Comparison of ENCODE assay signal across 24 cellular contexts in genomic region chr14:102916347-102917055, GRCh38. TPM values are rescaled to one million over a fixed set of nuclear protein-coding genes. Genes with fewer than 3 reads are reported as not detected.
DNase-seq lines count a peak whose midpoint lies in the region; ATAC-seq and TF ChIP-seq lines count a peak whose summit lies in the region.
"Had no signal": no experiment of that assay in that cellular context is flagged by ENCODE, and none has a peak within 500 bp of the region (broad histone marks: within the 10 kb centered on the region; RNA-seq: fewer than 3 reads in every experiment).

No MANE protein-coding gene starts in this region.

- no peaks in the 10 kb centered on the region for H3K9me3 Mint-ChIP-seq in activated naive CD8-positive, alpha-beta T cell treated with anti-CD3 and anti-CD28 coated beads, Interleukin-2, amount 50 U/mL, for 24 hours
- no peaks in the 10 kb centered on the region for H3K9me3 Mint-ChIP-seq in activated naive CD8-positive, alpha-beta T cell treated with anti-CD3 and anti-CD28 coated beads for 36 hours
- H3K9me3 Mint-ChIP-seq in naive B cell = no peaks in the 10 kb centered on the region
- H3K9me3 Mint-ChIP-seq: stimulated activated naive CD8-positive, alpha-beta T cell treated with anti-CD3 and anti-CD28 coated beads, Interleukin-15, amount 100 ng/mL, for 72 hours; T-cell; type B pancreatic cell had no signal

- intact Hi-C loops in Panc1 (cut with micrococcal nuclease; ENCODE audit: unreplicated experiment) = no loop called here
- intact Hi-C loops in stomach (cut with DNase I; ENCODE audit: low total_unique reads) = loop anchor here (10.0 kb wide), 1 partner anchor 142 kb away; the partner anchor contains the start of gene TRAF3

- CTCF ChIA-PET in Panc1 (lab: Charles Lee) = interaction anchor here (0.6 kb wide), 1 partner anchor 967 kb away, joined by 3 read pairs; no protein-coding TSS in a partner anchor

- H3K9me3 ChIP-seq in Panc1 (ENCODE audit: control insufficient read depth, insufficient read depth, low read depth, low read length) (no peaks in the 10 kb centered on the region), stomach (no peaks in the 10 kb centered on the region)
- H3K9me3 ChIP-seq: esophagus muscularis mucosa had no signal

- H3K27ac ChIP-seq in Panc1 (ENCODE audit: low read length) = no peak overlapping the region
- H3K27ac ChIP-seq in stomach = no peak overlapping the region
- H3K27ac ChIP-seq: esophagus muscularis mucosa had no signal

- no peaks in the 10 kb centered on the region for H3K27me3 Mint-ChIP-seq in activated naive CD8-positive, alpha-beta T cell treated with anti-CD3 and anti-CD28 coated beads, Interleukin-2, amount 50 U/mL, for 24 hours
- no peaks in the 10 kb centered on the region for H3K27me3 Mint-ChIP-seq in activated naive CD8-positive, alpha-beta T cell treated with anti-CD3 and anti-CD28 coated beads for 36 hours
- H3K27me3 Mint-ChIP-seq in naive B cell = no peaks in the 10 kb centered on the region
- H3K27me3 Mint-ChIP-seq: stimulated activated naive CD8-positive, alpha-beta T cell treated with anti-CD3 and anti-CD28 coated beads, Interleukin-15, amount 100 ng/mL, for 72 hours; T-cell; type B pancreatic cell had no signal

- H3K36me3 Mint-ChIP-seq in activated naive CD8-positive, alpha-beta T cell treated with anti-CD3 and anti-CD28 coated beads, Interleukin-2, amount 50 U/mL, for 24 hours (ENCODE audit: low read depth) = no peaks in the 10 kb centered on the region
- no peaks in the 10 kb centered on the region for H3K36me3 Mint-ChIP-seq in activated naive CD8-positive, alpha-beta T cell treated with anti-CD3 and anti-CD28 coated beads for 36 hours
- no peaks in the 10 kb centered on the region for H3K36me3 Mint-ChIP-seq in naive B cell
- H3K36me3 Mint-ChIP-seq: T-cell, type B pancreatic cell had no signal

- no peak overlapping the region for H3K4me3 Mint-ChIP-seq in activated naive CD8-positive, alpha-beta T cell treated with anti-CD3 and anti-CD28 coated beads, Interleukin-2, amount 50 U/mL, for 24 hours
- no peak overlapping the region for H3K4me3 Mint-ChIP-seq in activated naive CD8-positive, alpha-beta T cell treated with anti-CD3 and anti-CD28 coated beads for 36 hours
- H3K4me3 Mint-ChIP-seq in naive B cell = peak overlapping the region in 7 of 8 donors; percentile 25 to 84 (median 65)
- H3K4me3 Mint-ChIP-seq: stimulated activated naive CD8-positive, alpha-beta T cell treated with anti-CD3 and anti-CD28 coated beads, Interleukin-15, amount 100 ng/mL, for 72 hours; T-cell; type B pancreatic cell had no signal

- peak overlapping the region; percentile 2 for H3K27ac Mint-ChIP-seq in activated naive CD8-positive, alpha-beta T cell treated with anti-CD3 and anti-CD28 coated beads, Interleukin-2, amount 50 U/mL, for 24 hours
- no peak overlapping the region for H3K27ac Mint-ChIP-seq in activated naive CD8-positive, alpha-beta T cell treated with anti-CD3 and anti-CD28 coated beads for 36 hours
- peak overlapping the region in 5 of 6 donors; percentile 60 to 94 (median 90) for H3K27ac Mint-ChIP-seq in naive B cell
- H3K27ac Mint-ChIP-seq: type B pancreatic cell had no signal

- POLR2A ChIA-PET in Panc1 (lab: Charles Lee) = no interaction called here

- no peak overlapping the region for H3K4me3 ChIP-seq in Panc1 (ENCODE audit: low read depth in 2 of 2, low read length in 2 of 2)
- no peak overlapping the region for H3K4me3 ChIP-seq in stomach
- H3K4me3 ChIP-seq: esophagus muscularis mucosa had no signal

- H3K27me3 ChIP-seq in Panc1 (ENCODE audit: control insufficient read depth, insufficient read depth, low read length) (no peaks in the 10 kb centered on the region), stomach (no peaks in the 10 kb centered on the region)

- no peak for TF ChIP-seq CTCF in Panc1 (IDR thresholded peaks at IDR 0.05)
- no peak for TF ChIP-seq CTCF in stomach (IDR thresholded peaks at IDR 0.05)

- WGBS in stomach, 5 donors = 79 to 86% (median 82%) methylated on average over 16 to 18 of the region's 18 CpGs

- DNase-seq in activated naive CD8-positive, alpha-beta T cell treated with anti-CD3 and anti-CD28 coated beads, Interleukin-2, amount 50 U/mL, for 24 hours = no peak
- no peak for DNase-seq in activated naive CD8-positive, alpha-beta T cell treated with anti-CD3 and anti-CD28 coated beads for 36 hours
- no peak for DNase-seq in Panc1 (ENCODE audit: low read depth, low spot score)
- DNase-seq in naive B cell = no peak
- no peak for DNase-seq in stomach
- DNase-seq in GM19240 (ENCODE audit: insufficient read length, low spot score) = no peak
- DNase-seq: activated CD4-positive, alpha-beta T cell treated with anti-CD3 and anti-CD28 coated beads for 4 hours; activated CD8-positive, alpha-beta memory T cell treated with anti-CD3 and anti-CD28 coated beads, Interleukin-2, amount 50 U/mL, for 4 hours; activated effector memory CD4-positive, alpha-beta T cell treated with Interleukin-2 at 50 U/mL for 16 hours; C1 segment of cervical spinal cord; effector memory CD4-positive, alpha-beta T cell; hypothalamus; NCI-H1105; NCI-H2029 treated with DMSO at 0.1 percent for 48 hours; NCI-H226; SHP77 treated with DMSO at 0.1 percent for 48 hours; stimulated activated CD4-positive, alpha-beta T cell treated with anti-CD3 and anti-CD28 coated beads, Interleukin-4, amount 100 ng/mL, for 24 hours; stimulated activated naive CD8-positive, alpha-beta T cell treated with anti-CD3 and anti-CD28 coated beads, Interleukin-15, amount 100 ng/mL, for 72 hours; T-cell had no signal

- TF ChIP-seq POLR2A in stomach (IDR thresholded peaks at IDR 0.05) = no peak

- H3K4me1 ChIP-seq in Panc1 (ENCODE audit: control insufficient read depth, insufficient read depth, low read length) (no peaks in the 10 kb centered on the region), stomach (no peaks in the 10 kb centered on the region)
- H3K4me1 ChIP-seq: esophagus muscularis mucosa had no signal

- no peak for TF ChIP-seq EP300 in stomach (IDR thresholded peaks at IDR 0.05)

- ATAC-seq in activated naive CD8-positive, alpha-beta T cell treated with anti-CD3 and anti-CD28 coated beads, Interleukin-2, amount 50 U/mL, for 24 hours = no peak
- peak; percentile 17; the same call in 1 of the 2 replicates for ATAC-seq in Panc1
- peak; percentile 2 to 4 for ATAC-seq in naive B cell (ENCODE audit: low read depth in 2 of 2)
- ATAC-seq in HG02973 (IDR thresholded peaks at IDR 0.05; ENCODE audit: unreplicated experiment) = no peak
- ATAC-seq in HG02623 (IDR thresholded peaks at IDR 0.05; ENCODE audit: unreplicated experiment) = no peak

- in situ Hi-C loops in Panc1 (cut with HindIII; ENCODE audit: low pct_unique_long_range_greater_than_20kb, low sequenced_read_pairs) = no loop called here

- H3K4me1 Mint-ChIP-seq in activated naive CD8-positive, alpha-beta T cell treated with anti-CD3 and anti-CD28 coated beads, Interleukin-2, amount 50 U/mL, for 24 hours = peaks cover 3% of the 10 kb centered on the region
- H3K4me1 Mint-ChIP-seq in activated naive CD8-positive, alpha-beta T cell treated with anti-CD3 and anti-CD28 coated beads for 36 hours = no peaks in the 10 kb centered on the region
- peaks cover 13 to 20% (median 15%) of the 10 kb centered on the region in 3 donors for H3K4me1 Mint-ChIP-seq in naive B cell

- H3K36me3 ChIP-seq in Panc1 (ENCODE audit: control insufficient read depth, insufficient read depth, low read length) (no peaks in the 10 kb centered on the region), stomach (peaks cover 0 to 9% (median 4%) of the 10 kb centered on the region in 4 donors)
- H3K36me3 ChIP-seq: esophagus muscularis mucosa had no signal

- no TSS peak for BruUV-seq in Panc1 (replicated peaks; lab: Mats Ljungman, UMichigan)

RNA-seq across cellular contexts. Expression of gene AMN, which starts 6.0 kb away (rescaled TPM):
- total RNA-seq in activated naive CD8-positive, alpha-beta T cell treated with anti-CD3 and anti-CD28 coated beads for 36 hours = 1 to 10 TPM in 1 of 2 experiments, under 1 TPM in 1; 0.72 to 2.0 TPM
- total RNA-seq in Panc1 (2021; ENCODE audit: unreplicated experiment) = 0.44 TPM
- 0.97 TPM for polyA plus RNA-seq in Panc1 (2012; ENCODE audit: insufficient read length)
- polyA plus RNA-seq in naive B cell (ENCODE audit: low read depth in 6 of 6) = 1 to 10 TPM; 1.8 to 5.7 (median 2.4) TPM
- total RNA-seq in stomach = 100 to 1,000 TPM in 2 of 5 donors, 10 to 100 TPM in 1, 1 to 10 TPM in 2; 1.3 to 781 (median 21.7) TPM
- 10 to 100 TPM in 2 of 3 donors, 1 to 10 TPM in 1; 3.2 to 14.7 (median 12.8) TPM for polyA plus RNA-seq in stomach
- total RNA-seq: LHCN-M2 had no signal

Comparison
In these comparisons a context has a peak if more than half of its experiments do, and no peak if none do; other contexts are left out.
1. ATAC-seq: peak in Panc1 (single experiment) and naive B cell (2 of 2); none in activated naive CD8-positive, alpha-beta T cell treated with anti-CD3 and anti-CD28 coated beads, Interleukin-2, amount 50 U/mL, for 24 hours (single experiment), HG02973 (single experiment) and HG02623 (single experiment).
2. H3K4me3 Mint-ChIP-seq: peak in naive B cell (7 of 8); none in activated naive CD8-positive, alpha-beta T cell treated with anti-CD3 and anti-CD28 coated beads, Interleukin-2, amount 50 U/mL, for 24 hours (single experiment) and activated naive CD8-positive, alpha-beta T cell treated with anti-CD3 and anti-CD28 coated beads for 36 hours (single experiment).